13 cellular contexts compared by ENCODE assay signal in genomic region chr2:10142640-10142965, GRCh38.
"Had no signal": no experiment of that assay in that cellular context is flagged by ENCODE, and none has a peak within 500 bp of the region (broad histone marks: within the 10 kb centered on the region; RNA-seq: fewer than 3 reads in every experiment).

No MANE protein-coding gene starts in this region.

- H3K27me3 ChIP-seq: breast epithelium, heart left ventricle had no signal

- H3K9me3 ChIP-seq: breast epithelium, heart left ventricle, mucosa of descending colon, psoas muscle had no signal

- H3K4me3 Mint-ChIP-seq: activated T-cell treated with anti-CD3 and anti-CD28 coated beads, Interleukin-2, amount 50 U/mL, for 24 hours; natural killer cell; type B pancreatic cell had no signal

- H3K36me3 ChIP-seq: breast epithelium, heart left ventricle had no signal

- H3K9me3 Mint-ChIP-seq: activated naive CD8-positive, alpha-beta T cell treated with anti-CD3 and anti-CD28 coated beads, Interleukin-2, amount 10 ng/mL, durations not matched to agents 7 days and 5 days; activated T-cell treated with anti-CD3 and anti-CD28 coated beads, Interleukin-2, amount 50 U/mL, for 24 hours; natural killer cell; type B pancreatic cell had no signal

- H3K27me3 Mint-ChIP-seq: activated naive CD8-positive, alpha-beta T cell treated with anti-CD3 and anti-CD28 coated beads, Interleukin-2, amount 10 ng/mL, durations not matched to agents 7 days and 5 days; activated T-cell treated with anti-CD3 and anti-CD28 coated beads, Interleukin-2, amount 50 U/mL, for 24 hours; type B pancreatic cell had no signal

- H3K4me1 ChIP-seq: breast epithelium, psoas muscle had no signal

- H3K27ac ChIP-seq: breast epithelium, heart left ventricle, psoas muscle had no signal

- DNase-seq: foreskin melanocyte, heart left ventricle, islet precursor cell, mammary epithelial cell, natural killer cell, psoas muscle, SW 1271, T-helper 9 cell had no signal

- H3K27ac Mint-ChIP-seq: type B pancreatic cell had no signal

- H3K4me3 ChIP-seq: breast epithelium, heart left ventricle, mucosa of descending colon, psoas muscle had no signal

- H3K36me3 Mint-ChIP-seq: natural killer cell had no signal
